18 cellular contexts compared by ENCODE assay signal in genomic region chr2:138564586-138565250, GRCh38.
"Had no signal": no experiment of that assay in that cellular context is flagged by ENCODE, and none has a peak within 500 bp of the region (broad histone marks: within the 10 kb centered on the region; RNA-seq: fewer than 3 reads in every experiment).

No MANE protein-coding gene starts in this region.

- H3K9me3 ChIP-seq: ascending aorta, esophagus squamous epithelium, mucosa of descending colon, uterus had no signal

- ATAC-seq: activated CD4-positive, alpha-beta T cell treated with anti-CD3 and anti-CD28 coated beads for 36 hours; activated CD8-positive, alpha-beta memory T cell treated with anti-CD3 and anti-CD28 coated beads, Interleukin-2, amount 10 ng/mL, durations not matched to agents 7 days and 5 days; activated naive CD8-positive, alpha-beta T cell treated with anti-CD3 and anti-CD28 coated beads, Interleukin-2, amount 50 U/mL, for 24 hours; mucosa of descending colon; naive thymus-derived CD8-positive, alpha-beta T cell; stimulated activated effector memory CD8-positive, alpha-beta T cell treated with anti-CD3 and anti-CD28 coated beads, Interleukin-12 subunit alpha, Interleukin-12 subunit beta, amount 100 ng/mL, for 72 hours; T-helper 17 cell had no signal

- H3K27me3 ChIP-seq: ascending aorta, esophagus squamous epithelium, uterus had no signal

- H3K4me3 ChIP-seq: ascending aorta, esophagus squamous epithelium, mucosa of descending colon, uterus had no signal

- H3K36me3 ChIP-seq: uterus had no signal

- DNase-seq: activated CD4-positive, alpha-beta memory T cell treated with anti-CD3 and anti-CD28 coated beads for 36 hours; activated CD4-positive, alpha-beta T cell treated with anti-CD3 and anti-CD28 coated beads for 36 hours; activated CD8-positive, alpha-beta memory T cell treated with anti-CD3 and anti-CD28 coated beads, Interleukin-2, amount 10 ng/mL, durations not matched to agents 7 days and 5 days; activated naive CD4-positive, alpha-beta T cell treated with anti-CD3 and anti-CD28 coated beads for 36 hours; activated naive CD8-positive, alpha-beta T cell treated with anti-CD3 and anti-CD28 coated beads, Interleukin-2, amount 50 U/mL, for 24 hours; activated T-cell treated with anti-CD3 and anti-CD28 coated beads, Interleukin-2, amount 50 U/mL, for 1 hour; esophagus squamous epithelium; glutamatergic neuron; mucosa of descending colon; naive thymus-derived CD8-positive, alpha-beta T cell; stimulated activated CD4-positive, alpha-beta T cell treated with anti-CD3 and anti-CD28 coated beads, Interleukin-12 subunit alpha, Interleukin-12 subunit beta, amount 100 ng/mL, for 4 hours; stimulated activated CD4-positive, alpha-beta T cell treated with anti-CD3 and anti-CD28 coated beads, Interleukin-2, amount 100 ng/mL, for 24 hours; T-helper 17 cell; uterus; WERI-Rb-1 had no signal

- H3K4me1 ChIP-seq: ascending aorta, parathyroid adenoma, uterus had no signal

- H3K27ac ChIP-seq: ascending aorta, esophagus squamous epithelium, parathyroid adenoma, uterus, WERI-Rb-1 had no signal
